ENCODE assay signal across 11 cellular contexts in the genomic region with DNA sequence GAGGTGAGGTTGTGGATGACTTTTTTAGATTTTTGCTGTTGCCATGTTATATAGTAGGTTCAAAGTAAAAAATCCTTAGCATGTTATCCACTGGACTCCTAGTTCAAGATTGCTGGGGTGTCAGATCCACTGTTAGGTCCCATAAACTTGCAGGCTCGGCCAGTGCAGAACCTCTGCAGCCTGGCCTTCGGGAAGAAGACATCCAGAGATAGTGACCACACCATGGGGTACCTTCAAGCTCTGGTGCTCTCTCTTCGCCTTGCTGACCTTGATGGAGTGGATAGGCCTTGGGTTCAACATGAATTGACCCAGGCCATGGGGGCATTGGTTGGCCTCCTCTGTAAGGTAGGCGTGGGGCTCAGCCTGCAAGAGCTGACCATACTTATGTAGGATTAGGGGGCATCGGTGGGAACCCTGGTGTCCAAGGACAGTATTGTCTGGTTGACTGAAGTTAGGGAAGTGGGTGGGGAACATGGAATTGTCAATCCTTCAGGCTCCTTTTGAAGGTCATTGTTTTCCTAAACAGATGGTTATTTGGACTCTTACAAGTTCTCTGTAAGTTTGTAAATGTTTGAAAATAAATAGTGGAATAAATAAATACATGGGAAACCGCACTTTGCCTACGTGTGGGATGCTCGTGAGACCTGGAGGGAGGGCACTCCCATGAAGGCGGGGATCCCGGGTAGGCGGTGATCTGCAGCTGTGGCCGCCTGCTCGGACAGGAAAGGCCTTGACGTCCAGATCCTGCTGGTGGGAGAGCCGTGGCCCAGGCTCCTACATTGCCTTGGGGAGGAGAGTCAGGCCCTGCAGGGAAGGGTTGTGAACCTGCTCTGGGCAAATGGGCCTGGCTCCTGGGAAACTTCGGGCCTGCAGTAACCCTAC. TPM values are rescaled to one million over a fixed set of nuclear protein-coding genes. Genes with fewer than 3 reads are reported as not detected.
DNase-seq lines count a peak whose midpoint lies in the region; ATAC-seq and TF ChIP-seq lines count a peak whose summit lies in the region.
"Had no signal": no experiment of that assay in that cellular context is flagged by ENCODE, and none has a peak within 500 bp of the region (broad histone marks: within the 10 kb centered on the region; RNA-seq: fewer than 3 reads in every experiment).

No MANE protein-coding gene starts in this region.

- no peaks in the 10 kb centered on the region for H3K9me3 ChIP-seq in CD4-positive, CD25-positive, alpha-beta regulatory T cell (ENCODE audit: control insufficient read depth in 2 of 2, low read length in 2 of 2)
- H3K9me3 ChIP-seq in OCI-LY1 (ENCODE audit: low read length) (no peaks in the 10 kb centered on the region), endodermal cell (ENCODE audit: control insufficient read depth, low read length) (no peaks in the 10 kb centered on the region), neuronal stem cell (replicated peaks in 1 of 2; ENCODE audit: control insufficient read depth in 2 of 2, insufficient read depth in 1 of 2, low read depth in 1 of 2, low read length in 2 of 2) (no peaks in the 10 kb centered on the region)
- H3K9me3 ChIP-seq: body of pancreas had no signal

- no peak overlapping the region for H3K18ac ChIP-seq in neuronal stem cell (ENCODE audit: low read length)

- no peak overlapping the region for H2BK5ac ChIP-seq in neuronal stem cell (ENCODE audit: low read length)

- TF ChIP-seq CTCF in OCI-LY1 (IDR thresholded peaks at IDR 0.05; ENCODE audit: low read length) (no peak), endodermal cell (conservative IDR thresholded peaks at IDR 0.05) (peak; percentile 19)

- no peak overlapping the region for H2BK12ac ChIP-seq in neuronal stem cell (ENCODE audit: low read length)

- H2AFZ ChIP-seq in OCI-LY1 (ENCODE audit: low read length) (no peak overlapping the region), neuronal stem cell (ENCODE audit: low read length) (no peak overlapping the region)

- WGBS in endodermal cell (ENCODE audit: insufficient coverage in 1 of 2, insufficient read length in 1 of 2), 2 experiments: 89 to 91% methylated on average over 16 of the region's 16 CpGs
- WGBS in neuronal stem cell (ENCODE audit: extremely low coverage in 2 of 2, insufficient read length in 2 of 2, insufficient replicate concordance in 1 of 2), 2 donors: no CpG with 5 or more reads among the region's 16 CpGs

- no peak overlapping the region for H3K14ac ChIP-seq in neuronal stem cell (ENCODE audit: low read length)

- H3K36me3 ChIP-seq in CD4-positive, CD25-positive, alpha-beta regulatory T cell (ENCODE audit: control insufficient read depth, insufficient read depth, low read length): no peaks in the 10 kb centered on the region
- H3K36me3 ChIP-seq in OCI-LY1 (ENCODE audit: insufficient read depth, low read length) (peaks cover 17% of the 10 kb centered on the region; the same call in 1 of the 2 replicates), endodermal cell (ENCODE audit: control insufficient read depth, insufficient read depth, low read length) (peaks cover 5% of the 10 kb centered on the region), neuronal stem cell (replicated peaks in 1 of 2; ENCODE audit: control insufficient read depth in 2 of 2, insufficient read depth in 2 of 2, low read length in 2 of 2) (peaks cover 2 to 3% of the 10 kb centered on the region in 2 donors)

- peak overlapping the region; percentile 70 to 82 (median 76) for H3K4me3 Mint-ChIP-seq in CD4-positive, CD25-positive, alpha-beta regulatory T cell
- H3K4me3 Mint-ChIP-seq in endodermal cell: no peak overlapping the region

- no peaks in the 10 kb centered on the region for H3F3A ChIP-seq in OCI-LY1 (ENCODE audit: insufficient read depth, low read length)

- no peaks in the 10 kb centered on the region for H4K20me1 ChIP-seq in OCI-LY1 (ENCODE audit: insufficient read depth, low read length)

- H3K27ac Mint-ChIP-seq in CD4-positive, CD25-positive, alpha-beta regulatory T cell: peak overlapping the region in 2 of 3 donors; percentile 71 to 78
- no peak overlapping the region for H3K27ac Mint-ChIP-seq in endodermal cell
- H3K27ac Mint-ChIP-seq: activated B cell treated with CpG ODN at 0.5 μM for 24 hours had no signal

- peak overlapping the region; percentile 58 for H3K27ac ChIP-seq in CD4-positive, CD25-positive, alpha-beta regulatory T cell (ENCODE audit: insufficient read depth, low read length, poor library complexity, severe bottlenecking)
- H3K27ac ChIP-seq in OCI-LY1 (ENCODE audit: low read depth, low read length, poor library complexity, severe bottlenecking) (peak overlapping the region; percentile 98), endodermal cell (ENCODE audit: low read depth, low read length) (no peak overlapping the region), neuronal stem cell (replicated peaks; ENCODE audit: low read length) (no peak overlapping the region)

- peak overlapping the region; percentile 61 for H3K23ac ChIP-seq in neuronal stem cell (ENCODE audit: low read depth, low read length, poor library complexity)

- peak overlapping the region; percentile 65 for H3K4me3 ChIP-seq in CD4-positive, CD25-positive, alpha-beta regulatory T cell (ENCODE audit: low read depth, low read length)
- H3K4me3 ChIP-seq in OCI-LY1 (ENCODE audit: low read depth, low read length, poor library complexity, severe bottlenecking): peak overlapping the region; percentile 58
- no peak overlapping the region for H3K4me3 ChIP-seq in endodermal cell (ENCODE audit: low read length)
- no peak overlapping the region for H3K4me3 ChIP-seq in neuronal stem cell (ENCODE audit: low read length in 2 of 2)
- H3K4me3 ChIP-seq: body of pancreas had no signal

- no peaks in the 10 kb centered on the region for H3K27me3 ChIP-seq in CD4-positive, CD25-positive, alpha-beta regulatory T cell (ENCODE audit: control insufficient read depth, insufficient read depth, low read length)
- H3K27me3 ChIP-seq in OCI-LY1 (ENCODE audit: insufficient read depth, low read length) (no peaks in the 10 kb centered on the region), endodermal cell (ENCODE audit: control insufficient read depth, insufficient read depth, low read length, poor library complexity, severe bottlenecking) (no peaks in the 10 kb centered on the region), neuronal stem cell (ENCODE audit: control insufficient read depth in 3 of 3, insufficient read depth in 3 of 3, low read depth in 1 of 3, low read length in 3 of 3) (no peaks in the 10 kb centered on the region)
- H3K27me3 ChIP-seq: body of pancreas had no signal

- no peak overlapping the region for H2BK120ac ChIP-seq in neuronal stem cell (ENCODE audit: low read depth, low read length)

- H3K9ac ChIP-seq in OCI-LY1 (ENCODE audit: low read length) (peak overlapping the region; percentile 75), endodermal cell (ENCODE audit: extremely low read depth, low read length, poor library complexity, severe bottlenecking) (no peak overlapping the region), neuronal stem cell (ENCODE audit: low read depth, low read length, poor library complexity) (no peak overlapping the region)

- peaks cover 0 to 1% (median 0%) of the 10 kb centered on the region in 7 donors for H3K9me3 Mint-ChIP-seq in CD4-positive, CD25-positive, alpha-beta regulatory T cell
- H3K9me3 Mint-ChIP-seq in endodermal cell: no peaks in the 10 kb centered on the region
- H3K9me3 Mint-ChIP-seq: activated B cell treated with CpG ODN at 0.5 μM for 24 hours had no signal

- no peak overlapping the region for H3K4ac ChIP-seq in neuronal stem cell (ENCODE audit: low read length)

- H3K4me2 ChIP-seq in OCI-LY1 (ENCODE audit: low read length) (peak overlapping the region; percentile 85), neuronal stem cell (ENCODE audit: insufficient read depth, low read length, poor library complexity, severe bottlenecking) (no peak overlapping the region)

- H4K91ac ChIP-seq in neuronal stem cell (ENCODE audit: low read depth, low read length, poor library complexity): no peak overlapping the region

- no peak overlapping the region for H4K8ac ChIP-seq in neuronal stem cell (ENCODE audit: low read depth, low read length)

- H3K79me1 ChIP-seq in neuronal stem cell (ENCODE audit: low read depth, low read length): peaks cover 15% of the 10 kb centered on the region

- H3K27me3 Mint-ChIP-seq in CD4-positive, CD25-positive, alpha-beta regulatory T cell: no peaks in the 10 kb centered on the region
- no peaks in the 10 kb centered on the region for H3K27me3 Mint-ChIP-seq in endodermal cell (ENCODE audit: insufficient read depth)

- no peak overlapping the region for H2AK5ac ChIP-seq in neuronal stem cell (ENCODE audit: low read depth, low read length)

- no peaks in the 10 kb centered on the region for H3K9me2 ChIP-seq in OCI-LY1 (ENCODE audit: low read depth, low read length)

- no peak for DNase-seq in CD4-positive, CD25-positive, alpha-beta regulatory T cell
- no peak for DNase-seq in endodermal cell
- DNase-seq in neuronal stem cell (ENCODE audit: low spot score): no peak
- no peak for DNase-seq in superior temporal gyrus (ENCODE audit: extremely low spot score)
- DNase-seq in left lobe of liver (ENCODE audit: low spot score): no peak
- no peak for DNase-seq in NCI-H510A (lab: John Stamatoyannopoulos, UW)
- DNase-seq: activated B cell treated with CpG ODN at 0.5 μM for 24 hours, Calu3 had no signal

- ATAC-seq in CD4-positive, CD25-positive, alpha-beta regulatory T cell (ENCODE audit: low read depth in 2 of 2): no peak
- no peak for ATAC-seq in HG03039 (IDR thresholded peaks at IDR 0.05; ENCODE audit: unreplicated experiment)
- no peak for ATAC-seq in left lobe of liver
- ATAC-seq: body of pancreas had no signal

- H2BK15ac ChIP-seq in neuronal stem cell (ENCODE audit: low read length): no peak overlapping the region

- H3K4me1 Mint-ChIP-seq in CD4-positive, CD25-positive, alpha-beta regulatory T cell: peaks cover 22 to 99% (median 73%) of the 10 kb centered on the region in 4 donors
- H3K4me1 Mint-ChIP-seq in endodermal cell: peaks cover 74% of the 10 kb centered on the region

- H3K36me3 Mint-ChIP-seq in CD4-positive, CD25-positive, alpha-beta regulatory T cell: peaks cover 4% of the 10 kb centered on the region
- peaks cover 9% of the 10 kb centered on the region for H3K36me3 Mint-ChIP-seq in endodermal cell (ENCODE audit: low read depth)

- peaks cover 94% of the 10 kb centered on the region for H3K79me2 ChIP-seq in OCI-LY1 (ENCODE audit: insufficient read depth, low read length)

- H3K4me1 ChIP-seq in CD4-positive, CD25-positive, alpha-beta regulatory T cell (ENCODE audit: control insufficient read depth, insufficient read depth, low read length, poor library complexity, severe bottlenecking): peaks cover 68% of the 10 kb centered on the region
- H3K4me1 ChIP-seq in OCI-LY1 (ENCODE audit: insufficient read depth, low read length, severe bottlenecking): peaks cover 99% of the 10 kb centered on the region
- H3K4me1 ChIP-seq in endodermal cell (ENCODE audit: control insufficient read depth, insufficient read depth, low read length): peaks cover 33% of the 10 kb centered on the region
- peaks cover 26 to 30% of the 10 kb centered on the region in 2 donors for H3K4me1 ChIP-seq in neuronal stem cell (ENCODE audit: control insufficient read depth in 2 of 2, insufficient read depth in 1 of 2, low read depth in 1 of 2, low read length in 2 of 2)

RNA-seq across cellular contexts. Expression of gene BCR, which starts 37.1 kb away (rescaled TPM):
- total RNA-seq in CD4-positive, CD25-positive, alpha-beta regulatory T cell: 66.3 TPM
- 1 to 10 TPM; 2.6 to 7.1 (median 2.8) TPM for polyA plus RNA-seq in CD4-positive, CD25-positive, alpha-beta regulatory T cell
- total RNA-seq in endodermal cell (100 to 1,000 TPM; 102 to 172 TPM), left lobe of liver (29.7 TPM)
- polyA plus RNA-seq in endodermal cell (2013, experiment 1 of 2): 52.0 TPM
- 54.4 TPM for polyA plus RNA-seq in endodermal cell (2013, experiment 2 of 2)
- 20.8 TPM for polyA plus RNA-seq in neuronal stem cell (2013, experiment 1 of 2)
- 19.8 TPM for polyA plus RNA-seq in neuronal stem cell (2013, experiment 2 of 2)

Comparison
In these comparisons a context has a peak if more than half of its experiments do, and no peak if none do; other contexts are left out.
1. H3K27ac ChIP-seq: peak in CD4-positive, CD25-positive, alpha-beta regulatory T cell (single experiment) and OCI-LY1 (single experiment); none in endodermal cell (single experiment) and neuronal stem cell (single experiment).
2. H3K4me3 ChIP-seq: peak in CD4-positive, CD25-positive, alpha-beta regulatory T cell (single experiment) and OCI-LY1 (single experiment); none in endodermal cell (single experiment) and neuronal stem cell (0 of 2).